Comparison of ENCODE assay signal across 12 cellular contexts in genomic region chr11:35389897-35390462, GRCh38. TPM values are rescaled to one million over a fixed set of nuclear protein-coding genes. Genes with fewer than 3 reads are reported as not detected.
DNase-seq lines count a peak whose midpoint lies in the region; ATAC-seq and TF ChIP-seq lines count a peak whose summit lies in the region.
"Had no signal": no experiment of that assay in that cellular context is flagged by ENCODE, and none has a peak within 500 bp of the region (broad histone marks: within the 10 kb centered on the region; RNA-seq: fewer than 3 reads in every experiment).

No MANE protein-coding gene starts in this region.

- no peaks in the 10 kb centered on the region for H3K36me3 Mint-ChIP-seq in activated T-helper 17 cell treated with anti-CD3 and anti-CD28 coated beads, Interleukin-2, amount 50 U/mL, for 72 hours (ENCODE audit: low read depth)
- no peaks in the 10 kb centered on the region for H3K36me3 Mint-ChIP-seq in osteocyte (ENCODE audit: unreplicated experiment)

- H3K4me1 Mint-ChIP-seq in activated T-helper 17 cell treated with anti-CD3 and anti-CD28 coated beads, Interleukin-2, amount 50 U/mL, for 72 hours, result peaks cover 26% of the 10 kb centered on the region
- H3K4me1 Mint-ChIP-seq in osteocyte (ENCODE audit: unreplicated experiment), result peaks cover 29% of the 10 kb centered on the region

- no peaks in the 10 kb centered on the region for H3K9me3 Mint-ChIP-seq in activated T-helper 17 cell treated with anti-CD3 and anti-CD28 coated beads, Interleukin-2, amount 50 U/mL, for 72 hours
- no peaks in the 10 kb centered on the region for H3K9me3 Mint-ChIP-seq in osteocyte (ENCODE audit: unreplicated experiment)

- DNase-seq in NCI-H345 (lab: John Stamatoyannopoulos, UW), result peak; percentile 62
- no peak for DNase-seq in NCI-H345 treated with DMSO at 0.1 percent for 48 hours (lab: John Stamatoyannopoulos, UW; ENCODE audit: unreplicated experiment)
- peak; percentile 36 for DNase-seq in GM13976 (ENCODE audit: low spot score)
- DNase-seq in stimulated activated CD4-positive, alpha-beta T cell treated with anti-CD3 and anti-CD28 coated beads, Interleukin-2, amount 100 ng/mL, for 48 hours, result peak; percentile 22 to 31
- DNase-seq in activated CD8-positive, alpha-beta memory T cell treated with anti-CD3 and anti-CD28 coated beads for 24 hours, result no peak
- DNase-seq in globus pallidus (ENCODE audit: low spot score), result no peak
- no peak for DNase-seq in osteocyte (ENCODE audit: extremely low spot score, unreplicated experiment)
- DNase-seq: islet precursor cell, NCI-H2081 had no signal

- TF ChIP-seq CTCF in GM13976 (IDR thresholded peaks at IDR 0.05; ENCODE audit: borderline replicate concordance, control extremely low read depth, extremely low read depth, insufficient read depth, missing control alignments), result no peak
- TF ChIP-seq CTCF in osteocyte (IDR thresholded peaks at IDR 0.05), result no peak

- H3K4me3 Mint-ChIP-seq in activated T-helper 17 cell treated with anti-CD3 and anti-CD28 coated beads, Interleukin-2, amount 50 U/mL, for 72 hours, result peak overlapping the region; percentile 68
- H3K4me3 Mint-ChIP-seq in osteocyte (ENCODE audit: unreplicated experiment), result no peak overlapping the region

- peak overlapping the region; percentile 84 for H3K27ac Mint-ChIP-seq in activated T-helper 17 cell treated with anti-CD3 and anti-CD28 coated beads, Interleukin-2, amount 50 U/mL, for 72 hours
- H3K27ac Mint-ChIP-seq in osteocyte (ENCODE audit: unreplicated experiment), result no peak overlapping the region

- ATAC-seq in activated T-helper 17 cell treated with anti-CD3 and anti-CD28 coated beads, Interleukin-2, amount 50 U/mL, for 72 hours (replicated peaks), result peak; percentile 36
- ATAC-seq: gastroesophageal sphincter had no signal

- H3K27me3 Mint-ChIP-seq in activated T-helper 17 cell treated with anti-CD3 and anti-CD28 coated beads, Interleukin-2, amount 50 U/mL, for 72 hours, result peaks cover 4% of the 10 kb centered on the region
- peaks cover 13% of the 10 kb centered on the region for H3K27me3 Mint-ChIP-seq in osteocyte (ENCODE audit: unreplicated experiment)

- in situ Hi-C loops in GM13976 (cut with MboI; ENCODE audit: low sequenced_read_pairs, unreplicated experiment), result loop anchor here (5.0 kb wide), 1 partner anchor 458 kb away; no protein-coding TSS in a partner anchor

RNA-seq across cellular contexts. Expression of gene SLC1A2, which starts 29.4 kb away (rescaled TPM):
- not detected for total RNA-seq in activated T-helper 17 cell treated with anti-CD3 and anti-CD28 coated beads, Interleukin-2, amount 50 U/mL, for 72 hours
- total RNA-seq in osteocyte, result 0.32 and 0.44 TPM in 2 replicates
- total RNA-seq: OCI-LY7 had no signal

Comparison
In these comparisons a context has a peak if more than half of its experiments do, and no peak if none do; other contexts are left out.
1. DNase-seq: peak in NCI-H345 (single experiment), GM13976 (single experiment) and stimulated activated CD4-positive, alpha-beta T cell treated with anti-CD3 and anti-CD28 coated beads, Interleukin-2, amount 100 ng/mL, for 48 hours (2 of 2); none in NCI-H345 treated with DMSO at 0.1 percent for 48 hours (single experiment), activated CD8-positive, alpha-beta memory T cell treated with anti-CD3 and anti-CD28 coated beads for 24 hours (single experiment), globus pallidus (single experiment) and osteocyte (single experiment).